ENCODE assay signal across 13 cellular contexts in the genomic region with DNA sequence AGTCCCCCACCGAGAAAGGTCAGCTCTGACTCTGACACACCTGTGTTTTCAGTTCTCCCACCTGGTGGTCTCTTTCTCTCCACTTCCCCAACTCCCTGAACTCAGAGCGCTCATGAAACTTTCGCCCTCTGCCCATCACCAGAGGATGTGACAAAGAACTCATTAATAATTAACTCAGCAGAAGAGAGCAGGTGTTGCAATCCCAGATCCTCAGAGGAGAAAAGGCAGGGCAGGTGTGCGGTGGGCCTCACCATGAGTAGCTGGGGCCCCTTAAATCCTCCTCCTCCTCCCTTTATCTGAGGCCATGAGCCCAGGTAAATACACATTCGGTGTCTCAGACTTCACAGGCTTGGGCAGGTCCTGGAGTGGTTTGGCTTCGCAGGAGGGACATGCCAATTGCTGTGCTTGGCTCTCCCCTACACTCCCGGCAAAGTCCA. TPM values are rescaled to one million over a fixed set of nuclear protein-coding genes. Genes with fewer than 3 reads are reported as not detected.
DNase-seq lines count a peak whose midpoint lies in the region; ATAC-seq and TF ChIP-seq lines count a peak whose summit lies in the region.
"Had no signal": no experiment of that assay in that cellular context is flagged by ENCODE, and none has a peak within 500 bp of the region (broad histone marks: within the 10 kb centered on the region; RNA-seq: fewer than 3 reads in every experiment).

No MANE protein-coding gene starts in this region.

- TF ChIP-seq CTCF in OCI-LY3 (IDR thresholded peaks at IDR 0.05; ENCODE audit: low read depth, low read length) (no peak), left lung (IDR thresholded peaks at IDR 0.05) (no peak), heart right ventricle (IDR thresholded peaks at IDR 0.05) (no peak), gastrocnemius medialis (IDR thresholded peaks at IDR 0.05 in 4 of 5, conservative IDR thresholded peaks at IDR 0.05 in 1 of 5) (no peak)

- H3K9me3 ChIP-seq in BLaER1 treated with 17β-estradiol and CSF1 and Interleukin-3, amounts not matched to agents 10 nM and 100 nM (replicated peaks in 1 of 11), result no peaks in the 10 kb centered on the region
- H3K9me3 ChIP-seq in OCI-LY3 (ENCODE audit: insufficient read depth, low read length) (no peaks in the 10 kb centered on the region), left lung (no peaks in the 10 kb centered on the region), heart right ventricle (no peaks in the 10 kb centered on the region), gastrocnemius medialis (no peaks in the 10 kb centered on the region)
- H3K9me3 ChIP-seq: SJCRH30 had no signal

- DNase-seq in left lung (no peak), NCI-H2081 treated with DMSO at 0.1 percent for 48 hours (lab: John Stamatoyannopoulos, UW) (no peak), heart right ventricle (no peak), gastrocnemius medialis (no peak)
- DNase-seq: CD4-positive, CD25-positive, alpha-beta regulatory T cell; head of caudate nucleus; NCI-H1092 had no signal

- no peaks in the 10 kb centered on the region for H3K27me3 ChIP-seq in BLaER1 treated with 17β-estradiol and CSF1 and Interleukin-3, amounts not matched to agents 10 nM and 100 nM
- H3K27me3 ChIP-seq in OCI-LY3 (ENCODE audit: low read depth, low read length) (no peaks in the 10 kb centered on the region; the same call in 1 of the 2 replicates), left lung (no peaks in the 10 kb centered on the region), heart right ventricle (no peaks in the 10 kb centered on the region), gastrocnemius medialis (no peaks in the 10 kb centered on the region)
- H3K27me3 ChIP-seq: SJCRH30 had no signal

- no peaks in the 10 kb centered on the region for H3K79me2 ChIP-seq in OCI-LY3 (ENCODE audit: low read length)

- H3K27ac ChIP-seq in BLaER1 treated with 17β-estradiol and CSF1 and Interleukin-3, amounts not matched to agents 10 nM and 100 nM, result peak overlapping the region in 7 of 11 experiments; percentile 1 to 86 (median 58); a peak in 11 of 22 replicates
- H3K27ac ChIP-seq in OCI-LY3 (ENCODE audit: low read length), result no peak overlapping the region
- peak overlapping the region; percentile 14 to 67 for H3K27ac ChIP-seq in left lung
- H3K27ac ChIP-seq in heart right ventricle, result peak overlapping the region in 2 of 10 donors; percentile 56 to 67
- peak overlapping the region in 2 of 4 donors; percentile 64 to 67 for H3K27ac ChIP-seq in gastrocnemius medialis

- H3K4me2 ChIP-seq in BLaER1 treated with 17β-estradiol and CSF1 and Interleukin-3, amounts not matched to agents 10 nM and 100 nM, result peak overlapping the region; percentile 32 to 99 (median 95); a peak in 20 of 22 replicates
- H3K4me2 ChIP-seq in OCI-LY3 (ENCODE audit: low read length), result peak overlapping the region; percentile 65

- no peak for TF ChIP-seq POLR2A in gastrocnemius medialis (IDR thresholded peaks at IDR 0.05)

- in situ Hi-C loops in gastrocnemius medialis (cut with MboI; ENCODE audit: low sequenced_read_pairs in 4 of 4), result no loop called here

- H3K36me3 ChIP-seq in BLaER1 treated with 17β-estradiol and CSF1 and Interleukin-3, amounts not matched to agents 10 nM and 100 nM, result no peaks in the 10 kb centered on the region
- H3K36me3 ChIP-seq in OCI-LY3 (replicated peaks; ENCODE audit: low read depth, low read length) (no peaks in the 10 kb centered on the region), left lung (no peaks in the 10 kb centered on the region), heart right ventricle (no peaks in the 10 kb centered on the region), gastrocnemius medialis (no peaks in the 10 kb centered on the region)
- H3K36me3 ChIP-seq: SJCRH30 had no signal

- H3K9ac ChIP-seq in BLaER1 treated with 17β-estradiol and CSF1 and Interleukin-3, amounts not matched to agents 10 nM and 100 nM, result no peak overlapping the region
- H3K9ac ChIP-seq in OCI-LY3 (ENCODE audit: low read length), result 0 out of 2 replicates have a peak overlapping the region, but pooled peaks have one; percentile 9

- peaks cover 64 to 100% (median 93%) of the 10 kb centered on the region in 10 experiments for H3K4me1 ChIP-seq in BLaER1 treated with 17β-estradiol and CSF1 and Interleukin-3, amounts not matched to agents 10 nM and 100 nM
- H3K4me1 ChIP-seq in OCI-LY3 (ENCODE audit: low read length) (peaks cover 59% of the 10 kb centered on the region), left lung (peaks cover 26 to 92% of the 10 kb centered on the region in 2 donors), heart right ventricle (peaks cover 8 to 57% (median 31%) of the 10 kb centered on the region in 9 donors), gastrocnemius medialis (peaks cover 22 to 27% of the 10 kb centered on the region in 2 donors)

- ATAC-seq in GM19467 (IDR thresholded peaks at IDR 0.05; ENCODE audit: unreplicated experiment), result peak; percentile 43
- peak; percentile 12 for ATAC-seq in left lung
- no peak for ATAC-seq in HG03442 (IDR thresholded peaks at IDR 0.05; ENCODE audit: unreplicated experiment)
- ATAC-seq in heart right ventricle, result no peak
- ATAC-seq in gastrocnemius medialis, result no peak

- 94 to 98% methylated on average over 7 of the region's 7 CpGs for WGBS in heart right ventricle, 2 donors

- intact Hi-C loops in left lung (cut with DNase I), result no loop called here
- intact Hi-C loops in heart right ventricle (cut with DNase I), result no loop called here
- intact Hi-C loops in gastrocnemius medialis (cut with DNase I; ENCODE audit: low total_unique reads), result no loop called here

- H2AFZ ChIP-seq in OCI-LY3 (ENCODE audit: low read depth, low read length), result no peak overlapping the region

- H3K4me3 ChIP-seq in BLaER1 treated with 17β-estradiol and CSF1 and Interleukin-3, amounts not matched to agents 10 nM and 100 nM, result no peak overlapping the region
- H3K4me3 ChIP-seq in OCI-LY3 (ENCODE audit: low read length) (peak overlapping the region; percentile 15), left lung (no peak overlapping the region), heart right ventricle (no peak overlapping the region), gastrocnemius medialis (no peak overlapping the region)
- H3K4me3 ChIP-seq: SJCRH30 had no signal

- no peaks in the 10 kb centered on the region for H4K20me1 ChIP-seq in BLaER1 treated with 17β-estradiol and CSF1 and Interleukin-3, amounts not matched to agents 10 nM and 100 nM
- H4K20me1 ChIP-seq in OCI-LY3 (ENCODE audit: insufficient read depth, low read length), result no peaks in the 10 kb centered on the region

RNA-seq across cellular contexts. Expression of a gene that starts 1.7 kb away (rescaled TPM):
- total RNA-seq in left lung, result 100 to 1,000 TPM in 1 of 2 donors, 10 to 100 TPM in 1; 64.1 to 126 TPM
- 1 to 10 TPM; 2.3 to 6.0 (median 3.8) TPM for total RNA-seq in heart right ventricle
- polyA plus RNA-seq in heart right ventricle, result 1 to 10 TPM; 1.6 to 3.7 TPM
- 1 to 10 TPM in 1 of 4 donors, under 1 TPM in 3; 0.61 to 1.9 (median 0.72) TPM for total RNA-seq in gastrocnemius medialis

RNA-seq across cellular contexts. Expression of a gene that starts 21.3 kb away (rescaled TPM):
- total RNA-seq in left lung (10 to 100 TPM; 10.6 to 89.1 TPM), heart right ventricle (100 to 1,000 TPM in 7 of 10 donors, 10 to 100 TPM in 3; 75.3 to 491 (median 131) TPM), gastrocnemius medialis (1,000 to 10,000 TPM in 1 of 4 donors, 100 to 1,000 TPM in 1, 10 to 100 TPM in 2; 29.1 to 1,155 (median 83.4) TPM)
- 100 to 1,000 TPM in 1 of 2 donors, 10 to 100 TPM in 1; 90.0 to 223 TPM for polyA plus RNA-seq in heart right ventricle
- total RNA-seq: CD4-positive, CD25-positive, alpha-beta regulatory T cell had no signal

RNA-seq across cellular contexts. Expression of a gene that starts 50.7 kb away (rescaled TPM):
- 10 to 100 TPM in 1 of 2 donors, 1 to 10 TPM in 1; 8.1 to 30.7 TPM for total RNA-seq in left lung
- 10 to 100 TPM in 1 of 10 donors, 1 to 10 TPM in 9; 1.3 to 15.7 (median 3.0) TPM for total RNA-seq in heart right ventricle
- 1 to 10 TPM in 1 of 2 donors, under 1 TPM in 1; 0.59 to 7.2 TPM for polyA plus RNA-seq in heart right ventricle
- total RNA-seq in gastrocnemius medialis, result 10 to 100 TPM in 1 of 4 donors, 1 to 10 TPM in 3; 3.0 to 16.0 (median 6.8) TPM
- total RNA-seq: occipital lobe, SJCRH30 had no signal

Comparison
In these comparisons a context has a peak if more than half of its experiments do, and no peak if none do; other contexts are left out.
1. ATAC-seq: peak in GM19467 (single experiment) and left lung (single experiment); none in HG03442 (single experiment), heart right ventricle (0 of 8) and gastrocnemius medialis (0 of 2).
2. RNA of a gene that starts 1.7 kb away (total RNA-seq): 64.1 to 126 TPM in left lung; 2.3 to 6.0 TPM in heart right ventricle and 0.61 to 1.9 TPM in gastrocnemius medialis; every median in the first group is over 4 times any median in the second.